ENCODE assay signal across 14 cellular contexts in the genomic region with DNA sequence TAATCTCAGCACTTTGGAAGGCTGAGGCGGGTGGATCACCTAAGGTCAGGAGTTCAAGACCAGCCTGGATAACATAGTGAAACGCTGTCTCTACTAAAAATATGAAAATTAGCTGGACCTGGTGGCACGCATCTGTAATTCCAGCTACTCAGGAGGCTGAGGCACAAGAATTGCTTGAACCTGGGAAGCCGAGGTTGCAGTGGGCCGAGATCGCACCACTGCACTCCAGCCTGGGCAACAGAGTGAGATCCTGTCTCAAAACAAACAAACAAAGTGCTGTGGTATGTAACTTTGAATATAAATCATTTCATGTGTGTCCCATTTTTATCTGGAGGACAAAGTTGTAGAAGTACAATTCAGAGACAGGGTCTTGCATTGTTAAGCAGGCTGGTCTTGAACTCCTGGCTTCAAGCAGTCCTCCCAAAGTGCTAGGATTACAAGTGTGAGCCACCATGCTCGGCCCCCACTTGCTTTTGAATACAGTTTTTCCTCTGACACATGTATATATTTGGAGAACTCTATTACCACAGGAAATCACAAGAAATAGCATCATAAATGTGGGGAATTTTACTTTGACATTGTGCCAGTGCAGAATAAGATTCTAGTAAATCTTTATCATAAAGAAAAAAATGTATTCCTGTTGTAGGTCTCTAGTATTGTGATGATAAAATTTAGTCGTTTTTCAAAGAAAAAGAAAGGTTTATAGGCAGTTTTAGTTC. TPM values are rescaled to one million over a fixed set of nuclear protein-coding genes. Genes with fewer than 3 reads are reported as not detected.
DNase-seq lines count a peak whose midpoint lies in the region; ATAC-seq, FAIRE-seq and TF ChIP-seq lines count a peak whose summit lies in the region.
"Had no signal": no experiment of that assay in that cellular context is flagged by ENCODE, and none has a peak within 500 bp of the region (broad histone marks: within the 10 kb centered on the region; RNA-seq: fewer than 3 reads in every experiment).

No MANE protein-coding gene starts in this region.

- peaks cover 8 to 16% of the 10 kb centered on the region in 2 experiments for H3K36me3 ChIP-seq in endothelial cell of umbilical vein (ENCODE audit: control insufficient read depth in 2 of 2, extremely low read depth in 1 of 2, insufficient read depth in 2 of 2, low read length in 2 of 2)
- peaks cover 0 to 36% (median 5%) of the 10 kb centered on the region in 4 donors for H3K36me3 ChIP-seq in sigmoid colon
- H3K36me3 ChIP-seq in psoas muscle (ENCODE audit: insufficient read depth in 1 of 2, low read depth in 1 of 2) = peaks cover 0 to 36% of the 10 kb centered on the region in 2 donors
- H3K36me3 ChIP-seq: prostate gland had no signal

- FAIRE-seq in endothelial cell of umbilical vein (lab: Jason Lieb, UNC) = no peak

- DNase-seq in CD1c-positive myeloid dendritic cell (ENCODE audit: extremely low spot score) (peak; percentile 52), RPMI7951 (ENCODE audit: low read depth) (peak; percentile 19), endothelial cell of umbilical vein (ENCODE audit: low read depth, low spot score) (peak; percentile 55), sigmoid colon (no peak), left cardiac atrium (no peak), psoas muscle (no peak)
- DNase-seq in stimulated activated CD4-positive, alpha-beta T cell treated with anti-CD3 and anti-CD28 coated beads, Interleukin-4, amount 100 ng/mL, for 4 hours = no peak
- no peak for DNase-seq in stimulated activated effector memory CD8-positive, alpha-beta T cell treated with anti-CD3 and anti-CD28 coated beads, Interleukin-12 subunit alpha, Interleukin-12 subunit beta, amount 100 ng/mL, for 72 hours (ENCODE audit: low spot score in 2 of 2)
- DNase-seq: activated CD4-positive, alpha-beta T cell treated with anti-CD3 and anti-CD28 coated beads, Interleukin-2, amount 10 ng/mL, durations not matched to agents 24 days and 14 days; activated naive CD4-positive, alpha-beta T cell treated with anti-CD3 and anti-CD28 coated beads, Interleukin-2, amount 50 U/mL, for 16 hours; activated T-cell treated with anti-CD3 and anti-CD28 coated beads, Interleukin-2, amount 50 U/mL, for 1 hour; effector memory CD8-positive, alpha-beta T cell; NCI-H526 had no signal

- H3K9me1 ChIP-seq in endothelial cell of umbilical vein (replicated peaks; ENCODE audit: control insufficient read depth, extremely low read depth, insufficient read depth, low read length) = no peaks in the 10 kb centered on the region

- TF ChIP-seq CTCF in endothelial cell of umbilical vein (IDR thresholded peaks at IDR 0.05; ENCODE audit: extremely low read depth in 1 of 2, insufficient read depth in 1 of 2, low read depth in 1 of 2, low read length in 2 of 2) (no peak), sigmoid colon (IDR thresholded peaks at IDR 0.05) (no peak), psoas muscle (IDR thresholded peaks at IDR 0.05) (no peak)

- H3K4me2 ChIP-seq in endothelial cell of umbilical vein (ENCODE audit: insufficient read depth, low read length) = peak overlapping the region; percentile 21

- dilution Hi-C loops in endothelial cell of umbilical vein (cut with MboI; ENCODE audit: extremely low pct_ligation_motif_present, low sequenced_read_pairs) = no loop called here

- 87 to 90% methylated on average over 8 of the region's 8 CpGs for WGBS in sigmoid colon, 2 donors
- 88 to 93% (median 90%) methylated on average over 8 of the region's 8 CpGs for WGBS in psoas muscle, 3 donors

- ATAC-seq in stimulated activated effector memory CD8-positive, alpha-beta T cell treated with anti-CD3 and anti-CD28 coated beads, Interleukin-12 subunit alpha, Interleukin-12 subunit beta, amount 100 ng/mL, for 72 hours = no peak
- no peak for ATAC-seq in left cardiac atrium
- no peak for ATAC-seq in psoas muscle
- ATAC-seq: effector memory CD8-positive, alpha-beta T cell had no signal

- peaks cover 10% of the 10 kb centered on the region for H3K4me1 Mint-ChIP-seq in stimulated activated effector memory CD8-positive, alpha-beta T cell treated with anti-CD3 and anti-CD28 coated beads, Interleukin-12 subunit alpha, Interleukin-12 subunit beta, amount 100 ng/mL, for 72 hours

- no peak overlapping the region for H3K9ac ChIP-seq in endothelial cell of umbilical vein (replicated peaks; ENCODE audit: extremely low read depth, insufficient read depth, low read length)

- no peak for TF ChIP-seq EP300 in sigmoid colon (IDR thresholded peaks at IDR 0.05)

- POLR2A ChIA-PET in endothelial cell of umbilical vein (lab: Charles Lee) = no interaction called here

- intact Hi-C loops in endothelial cell of umbilical vein (cut with micrococcal nuclease) (loop anchor here (2.0 kb wide), 1 partner anchor 31 kb away; no protein-coding TSS in a partner anchor), sigmoid colon (cut with DNase I) (no loop called here), left cardiac atrium (cut with DNase I) (no loop called here), psoas muscle (cut with DNase I) (no loop called here)

- H3K27ac Mint-ChIP-seq in stimulated activated effector memory CD8-positive, alpha-beta T cell treated with anti-CD3 and anti-CD28 coated beads, Interleukin-12 subunit alpha, Interleukin-12 subunit beta, amount 100 ng/mL, for 72 hours = no peak overlapping the region
- H3K27ac Mint-ChIP-seq: activated CD4-positive, alpha-beta T cell treated with anti-CD3 and anti-CD28 coated beads, Interleukin-2, amount 10 ng/mL, durations not matched to agents 24 days and 14 days; effector memory CD8-positive, alpha-beta T cell had no signal

- peaks cover 95% of the 10 kb centered on the region for H3K79me2 ChIP-seq in endothelial cell of umbilical vein (ENCODE audit: control insufficient read depth, insufficient read depth, low read length)

- H3K4me3 ChIP-seq in endothelial cell of umbilical vein (replicated peaks in 1 of 3; ENCODE audit: insufficient read depth in 1 of 3, low read depth in 1 of 3, low read length in 3 of 3) = no peak overlapping the region
- H3K4me3 ChIP-seq in sigmoid colon = no peak overlapping the region
- H3K4me3 ChIP-seq in psoas muscle = no peak overlapping the region
- H3K4me3 ChIP-seq: prostate gland had no signal

- H3K36me3 Mint-ChIP-seq in stimulated activated effector memory CD8-positive, alpha-beta T cell treated with anti-CD3 and anti-CD28 coated beads, Interleukin-12 subunit alpha, Interleukin-12 subunit beta, amount 100 ng/mL, for 72 hours = peaks cover 27% of the 10 kb centered on the region

- no peaks in the 10 kb centered on the region for H3K27me3 ChIP-seq in endothelial cell of umbilical vein (ENCODE audit: control insufficient read depth in 2 of 2, insufficient read depth in 2 of 2, low read length in 2 of 2)
- H3K27me3 ChIP-seq in sigmoid colon = no peaks in the 10 kb centered on the region
- no peaks in the 10 kb centered on the region for H3K27me3 ChIP-seq in psoas muscle (ENCODE audit: insufficient read depth in 3 of 3, low read length in 2 of 3)

- TF ChIP-seq POLR2A in endothelial cell of umbilical vein (IDR thresholded peaks at IDR 0.05; ENCODE audit: low read depth, low read length) (no peak), sigmoid colon (IDR thresholded peaks at IDR 0.05) (no peak)

- H3K4me3 Mint-ChIP-seq in stimulated activated effector memory CD8-positive, alpha-beta T cell treated with anti-CD3 and anti-CD28 coated beads, Interleukin-12 subunit alpha, Interleukin-12 subunit beta, amount 100 ng/mL, for 72 hours = no peak overlapping the region
- H3K4me3 Mint-ChIP-seq: activated CD4-positive, alpha-beta T cell treated with anti-CD3 and anti-CD28 coated beads, Interleukin-2, amount 10 ng/mL, durations not matched to agents 24 days and 14 days; effector memory CD8-positive, alpha-beta T cell had no signal

- CTCF ChIA-PET in endothelial cell of umbilical vein (lab: Charles Lee) = no interaction called here

- no peak overlapping the region for H2AFZ ChIP-seq in endothelial cell of umbilical vein (ENCODE audit: low read depth, low read length)

- H3K27ac ChIP-seq in endothelial cell of umbilical vein (ENCODE audit: insufficient read depth, low read depth, low read length) (peak overlapping the region; percentile 24), sigmoid colon (peak overlapping the region in 3 of 4 donors; percentile 16 to 43 (median 42)), psoas muscle (no peak overlapping the region)
- H3K27ac ChIP-seq: prostate gland had no signal

- peaks cover 38% of the 10 kb centered on the region for H4K20me1 ChIP-seq in endothelial cell of umbilical vein (replicated peaks; ENCODE audit: control insufficient read depth, extremely low read depth, insufficient read depth, low read length)

- no peaks in the 10 kb centered on the region for H3K9me3 ChIP-seq in endothelial cell of umbilical vein (replicated peaks; ENCODE audit: control insufficient read depth, insufficient read depth, low read length)
- H3K9me3 ChIP-seq in sigmoid colon = no peaks in the 10 kb centered on the region
- no peaks in the 10 kb centered on the region for H3K9me3 ChIP-seq in psoas muscle
- H3K9me3 ChIP-seq: prostate gland had no signal

- BruUV-seq in endothelial cell of umbilical vein (replicated peaks; lab: Mats Ljungman, UMichigan) = no TSS peak

- H3K9me3 Mint-ChIP-seq in stimulated activated effector memory CD8-positive, alpha-beta T cell treated with anti-CD3 and anti-CD28 coated beads, Interleukin-12 subunit alpha, Interleukin-12 subunit beta, amount 100 ng/mL, for 72 hours = no peaks in the 10 kb centered on the region
- H3K9me3 Mint-ChIP-seq: activated CD4-positive, alpha-beta T cell treated with anti-CD3 and anti-CD28 coated beads, Interleukin-2, amount 10 ng/mL, durations not matched to agents 24 days and 14 days; effector memory CD8-positive, alpha-beta T cell had no signal

- H3K4me1 ChIP-seq in endothelial cell of umbilical vein (ENCODE audit: control insufficient read depth, extremely low read depth, insufficient read depth, low read length) (peaks cover 23% of the 10 kb centered on the region), sigmoid colon (peaks cover 0 to 29% (median 8%) of the 10 kb centered on the region in 4 donors), psoas muscle (peaks cover 15% of the 10 kb centered on the region)
- H3K4me1 ChIP-seq: prostate gland had no signal

RNA-seq across cellular contexts. Expression of a gene that starts 32.6 kb away (rescaled TPM):
- 37.9 and 58.4 TPM in 2 replicates for total RNA-seq in RPMI7951 (2014; rRNA removed; shearing (Covaris generic))
- total RNA-seq in endothelial cell of umbilical vein (132 and 137 TPM in 2 replicates), sigmoid colon (100 to 1,000 TPM in 3 of 4 donors, 10 to 100 TPM in 1; 64.2 to 158 (median 113) TPM), left cardiac atrium (10 to 100 TPM; 47.5 to 60.4 TPM), psoas muscle (10 to 100 TPM; 28.5 to 48.1 (median 34.1) TPM)
- polyA plus RNA-seq in endothelial cell of umbilical vein (28.7 and 30.6 TPM in 2 replicates), sigmoid colon (10 to 100 TPM; 21.5 to 28.2 (median 27.2) TPM), psoas muscle (10 to 100 TPM; 16.5 to 52.6 (median 27.4) TPM)
- 51.7 and 55.0 TPM in 2 replicates for polyA plus RNA-seq in endothelial cell of umbilical vein (2011; cell fraction: cytosol; rRNA removed)
- polyA plus RNA-seq in endothelial cell of umbilical vein (2011; cell fraction: nucleus; rRNA removed) = 69.0 and 76.5 TPM in 2 replicates
- polyA plus RNA-seq in endothelial cell of umbilical vein (2012) = 58.6 and 83.5 TPM in 2 replicates
- 84.4 and 88.2 TPM in 2 replicates for polyA minus RNA-seq in endothelial cell of umbilical vein
- polyA minus RNA-seq in endothelial cell of umbilical vein (2011; cell fraction: cytosol; rRNA and poly(A)+ RNA removed) = 17.4 TPM
- polyA minus RNA-seq in endothelial cell of umbilical vein (2011; cell fraction: nucleus; rRNA and poly(A)+ RNA removed) = 143 and 200 TPM in 2 replicates

Comparison
In these comparisons a context has a peak if more than half of its experiments do, and no peak if none do; other contexts are left out.
1. DNase-seq: peak in CD1c-positive myeloid dendritic cell (single experiment), RPMI7951 (single experiment) and endothelial cell of umbilical vein (single experiment); none in sigmoid colon (single experiment), stimulated activated CD4-positive, alpha-beta T cell treated with anti-CD3 and anti-CD28 coated beads, Interleukin-4, amount 100 ng/mL, for 4 hours (0 of 2), stimulated activated effector memory CD8-positive, alpha-beta T cell treated with anti-CD3 and anti-CD28 coated beads, Interleukin-12 subunit alpha, Interleukin-12 subunit beta, amount 100 ng/mL, for 72 hours (0 of 2), left cardiac atrium (single experiment) and psoas muscle (0 of 2).